Comparison of ENCODE assay signal across 1 cellular context in the genomic region with DNA sequence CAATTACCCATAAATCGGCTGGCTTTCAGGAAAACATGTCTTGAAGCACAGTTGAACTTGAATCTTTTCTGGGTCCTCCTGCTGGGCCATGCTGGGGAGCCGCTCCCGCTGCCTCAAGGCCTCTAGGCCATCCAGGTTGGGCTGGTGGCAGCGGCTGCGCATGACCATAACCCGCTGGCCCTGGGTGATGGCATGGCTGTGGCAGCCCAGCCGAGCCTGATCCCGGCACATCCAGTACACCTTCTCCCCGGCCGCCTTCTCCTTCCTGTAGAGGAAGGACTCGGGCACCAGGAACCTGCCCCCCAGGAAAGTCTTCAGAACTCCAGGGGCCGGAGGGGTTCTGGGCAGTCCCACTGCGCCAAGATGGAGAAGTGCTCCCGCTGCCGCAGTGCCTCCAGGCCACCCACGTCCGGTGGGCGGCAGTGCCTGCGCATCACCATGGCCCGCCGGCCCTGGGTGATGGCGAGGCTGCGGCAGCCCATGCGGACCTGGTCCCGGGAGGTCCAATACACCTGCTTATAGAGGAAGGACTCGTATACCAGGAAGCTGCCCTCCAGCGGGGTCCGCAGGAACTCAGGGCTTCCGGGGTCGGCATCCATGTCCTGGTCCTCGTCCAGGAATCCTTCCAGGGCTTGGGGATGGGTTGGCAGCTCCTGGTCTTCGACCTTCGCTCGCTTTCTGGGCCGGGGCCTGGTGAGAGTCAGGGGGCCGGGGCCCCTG.
TF ChIP-seq lines count a peak whose summit lies in the region.

No MANE protein-coding gene starts in this region.

TF ChIP-seq in K562, 482 proteins besides CTCF, POLR2A, EP300 and RAD21 (continued from another document):
- TF ChIP-seq, protein P1, sequence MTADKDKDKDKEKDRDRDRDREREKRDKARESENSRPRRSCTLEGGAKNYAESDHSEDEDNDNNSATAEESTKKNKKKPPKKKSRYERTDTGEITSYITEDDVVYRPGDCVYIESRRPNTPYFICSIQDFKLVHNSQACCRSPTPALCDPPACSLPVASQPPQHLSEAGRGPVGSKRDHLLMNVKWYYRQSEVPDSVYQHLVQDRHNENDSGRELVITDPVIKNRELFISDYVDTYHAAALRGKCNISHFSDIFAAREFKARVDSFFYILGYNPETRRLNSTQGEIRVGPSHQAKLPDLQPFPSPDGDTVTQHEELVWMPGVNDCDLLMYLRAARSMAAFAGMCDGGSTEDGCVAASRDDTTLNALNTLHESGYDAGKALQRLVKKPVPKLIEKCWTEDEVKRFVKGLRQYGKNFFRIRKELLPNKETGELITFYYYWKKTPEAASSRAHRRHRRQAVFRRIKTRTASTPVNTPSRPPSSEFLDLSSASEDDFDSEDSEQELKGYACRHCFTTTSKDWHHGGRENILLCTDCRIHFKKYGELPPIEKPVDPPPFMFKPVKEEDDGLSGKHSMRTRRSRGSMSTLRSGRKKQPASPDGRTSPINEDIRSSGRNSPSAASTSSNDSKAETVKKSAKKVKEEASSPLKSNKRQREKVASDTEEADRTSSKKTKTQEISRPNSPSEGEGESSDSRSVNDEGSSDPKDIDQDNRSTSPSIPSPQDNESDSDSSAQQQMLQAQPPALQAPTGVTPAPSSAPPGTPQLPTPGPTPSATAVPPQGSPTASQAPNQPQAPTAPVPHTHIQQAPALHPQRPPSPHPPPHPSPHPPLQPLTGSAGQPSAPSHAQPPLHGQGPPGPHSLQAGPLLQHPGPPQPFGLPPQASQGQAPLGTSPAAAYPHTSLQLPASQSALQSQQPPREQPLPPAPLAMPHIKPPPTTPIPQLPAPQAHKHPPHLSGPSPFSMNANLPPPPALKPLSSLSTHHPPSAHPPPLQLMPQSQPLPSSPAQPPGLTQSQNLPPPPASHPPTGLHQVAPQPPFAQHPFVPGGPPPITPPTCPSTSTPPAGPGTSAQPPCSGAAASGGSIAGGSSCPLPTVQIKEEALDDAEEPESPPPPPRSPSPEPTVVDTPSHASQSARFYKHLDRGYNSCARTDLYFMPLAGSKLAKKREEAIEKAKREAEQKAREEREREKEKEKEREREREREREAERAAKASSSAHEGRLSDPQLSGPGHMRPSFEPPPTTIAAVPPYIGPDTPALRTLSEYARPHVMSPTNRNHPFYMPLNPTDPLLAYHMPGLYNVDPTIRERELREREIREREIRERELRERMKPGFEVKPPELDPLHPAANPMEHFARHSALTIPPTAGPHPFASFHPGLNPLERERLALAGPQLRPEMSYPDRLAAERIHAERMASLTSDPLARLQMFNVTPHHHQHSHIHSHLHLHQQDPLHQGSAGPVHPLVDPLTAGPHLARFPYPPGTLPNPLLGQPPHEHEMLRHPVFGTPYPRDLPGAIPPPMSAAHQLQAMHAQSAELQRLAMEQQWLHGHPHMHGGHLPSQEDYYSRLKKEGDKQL (CRISPR knock-in tag; IDR thresholded peaks at IDR 0.05; ENCODE audit: borderline replicate concordance) = no peak
- TF ChIP-seq, protein P2, sequence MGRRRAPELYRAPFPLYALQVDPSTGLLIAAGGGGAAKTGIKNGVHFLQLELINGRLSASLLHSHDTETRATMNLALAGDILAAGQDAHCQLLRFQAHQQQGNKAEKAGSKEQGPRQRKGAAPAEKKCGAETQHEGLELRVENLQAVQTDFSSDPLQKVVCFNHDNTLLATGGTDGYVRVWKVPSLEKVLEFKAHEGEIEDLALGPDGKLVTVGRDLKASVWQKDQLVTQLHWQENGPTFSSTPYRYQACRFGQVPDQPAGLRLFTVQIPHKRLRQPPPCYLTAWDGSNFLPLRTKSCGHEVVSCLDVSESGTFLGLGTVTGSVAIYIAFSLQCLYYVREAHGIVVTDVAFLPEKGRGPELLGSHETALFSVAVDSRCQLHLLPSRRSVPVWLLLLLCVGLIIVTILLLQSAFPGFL (CRISPR knock-in tag; IDR thresholded peaks at IDR 0.05) = no peak
- TF ChIP-seq SRF (CRISPR knock-in tag; IDR thresholded peaks at IDR 0.05) = no peak
